In the genomic region with DNA sequence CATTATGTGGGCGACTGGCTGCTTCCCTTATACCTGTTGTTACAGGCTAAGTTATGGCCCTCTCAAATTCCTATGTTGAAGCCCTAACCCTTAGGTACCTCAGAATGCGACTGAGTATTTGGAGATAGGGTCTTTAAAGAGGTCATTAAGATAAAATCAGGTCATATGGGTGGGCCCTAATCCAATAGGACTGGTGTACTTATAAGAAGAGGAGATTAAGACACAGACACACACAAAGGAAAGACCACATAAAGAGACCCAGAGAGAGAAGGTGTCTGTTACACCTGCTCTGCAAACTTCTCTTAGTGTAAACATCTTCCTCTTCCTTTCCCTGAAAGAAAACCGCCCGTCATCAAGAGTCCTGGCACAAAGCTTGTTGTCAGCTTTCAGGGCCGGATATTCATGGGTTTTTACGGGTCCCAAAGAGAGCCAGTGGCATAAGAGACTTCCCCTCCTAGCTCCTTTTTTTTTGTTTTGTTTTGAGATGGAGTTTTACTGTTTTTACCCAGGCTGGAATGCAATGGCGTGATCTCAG, we compare ENCODE assay signal across 18 cellular contexts. TPM values are rescaled to one million over a fixed set of nuclear protein-coding genes. Genes with fewer than 3 reads are reported as not detected.
DNase-seq lines count a peak whose midpoint lies in the region; ATAC-seq, FAIRE-seq and TF ChIP-seq lines count a peak whose summit lies in the region.
"Had no signal": no experiment of that assay in that cellular context is flagged by ENCODE, and none has a peak within 500 bp of the region (broad histone marks: within the 10 kb centered on the region; RNA-seq: fewer than 3 reads in every experiment).

No MANE protein-coding gene starts in this region.

- in situ Hi-C loops in GM12878 (cut with MboI) = no loop called here

- TSS peak; percentile 16 for BruUV-seq in GM12878 (replicated peaks; lab: Mats Ljungman, UMichigan)

- CTCF ChIA-PET in GM12878 (lab: Yijun Ruan, JAX) = interaction anchor here (2.6 kb wide), 1 partner anchor 46 kb away, joined by 13 read pairs; no protein-coding TSS in a partner anchor

- H3K9me3 ChIP-seq in KOPT-K1 (ENCODE audit: insufficient read depth, low read length, poor library complexity, severe bottlenecking) = no peaks in the 10 kb centered on the region
- H3K9me3 ChIP-seq in GM12878 (replicated peaks; ENCODE audit: control insufficient read depth, insufficient read depth, low read length) = no peaks in the 10 kb centered on the region
- no peaks in the 10 kb centered on the region for H3K9me3 ChIP-seq in thymus (ENCODE audit: control insufficient read depth)
- H3K9me3 ChIP-seq: SJSA1 had no signal

- no peaks in the 10 kb centered on the region for H4K20me1 ChIP-seq in GM12878 (ENCODE audit: control insufficient read depth, insufficient read depth)

- H3K4me1 ChIP-seq in GM12878 (ENCODE audit: control insufficient read depth, insufficient read depth, low read length) (peaks cover 8% of the 10 kb centered on the region), thymus (ENCODE audit: control insufficient read depth, insufficient read depth, low read length) (peaks cover 73% of the 10 kb centered on the region)

- intact Hi-C loops in GM12878 (cut with micrococcal nuclease; ENCODE audit: unreplicated experiment) = no loop called here

- 88% methylated on average over 7 of the region's 7 CpGs for WGBS in GM12878 (ENCODE audit: insufficient coverage, insufficient replicate concordance, low lambda C conversion rate, missing lambda C conversion rate)
- WGBS in thymus = 5% methylated on average over 7 of the region's 7 CpGs

- FAIRE-seq in GM12878 (lab: Jason Lieb, UNC) (no peak), urothelium cell line (lab: Jason Lieb, UNC) (no peak)

- no peak for DNase-seq in stimulated activated naive CD8-positive, alpha-beta T cell treated with anti-CD3 and anti-CD28 coated beads, Interleukin-15, amount 100 ng/mL, for 72 hours
- DNase-seq in stimulated activated naive CD8-positive, alpha-beta T cell treated with anti-CD3 and anti-CD28 coated beads, Interleukin-15, Interleukin-2, amounts not matched to agents 100 U/mL and 50 U/mL, for 24 hours = no peak
- DNase-seq in GM12878 (ENCODE audit: low read depth, low spot score) = no peak
- DNase-seq in urothelium cell line (ENCODE audit: low spot score) = no peak
- DNase-seq in NCI-H2029 treated with DMSO at 0.1 percent for 48 hours (lab: John Stamatoyannopoulos, UW) = no peak
- DNase-seq in pons (ENCODE audit: low spot score) = no peak
- DNase-seq: Calu3, GDM1, NCI-H1105 treated with DMSO at 0.1 percent for 48 hours, NCI-H2081, NCI-H2171 treated with DMSO at 0.1 percent for 48 hours, NCI-H446 treated with DMSO at 0.1 percent for 48 hours, NCI-H526 treated with DMSO at 0.1 percent for 48 hours had no signal

- RAD21 ChIA-PET in GM12878 (lab: Charles Lee; ENCODE audit: unreplicated experiment) = interaction anchor here (1.1 kb wide), 1 partner anchor 36 kb away, joined by 3 read pairs; no protein-coding TSS in a partner anchor

- peaks cover 9% of the 10 kb centered on the region for H3K79me2 ChIP-seq in GM12878 (ENCODE audit: control insufficient read depth, insufficient read depth, low read length)

- H3K27ac ChIP-seq in KOPT-K1 (ENCODE audit: low read depth, low read length, poor library complexity, severe bottlenecking) (peak overlapping the region; percentile 63), GM12878 (ENCODE audit: control insufficient read depth, insufficient read depth) (no peak overlapping the region), thymus (ENCODE audit: low read depth) (peak overlapping the region; percentile 90)
- H3K27ac ChIP-seq: SJSA1 had no signal

- peaks cover 63% of the 10 kb centered on the region for H3K36me3 ChIP-seq in KOPT-K1 (ENCODE audit: insufficient read depth, low read length)
- peaks cover 10 to 13% of the 10 kb centered on the region in 2 experiments; a peak in 3 of 4 replicates for H3K36me3 ChIP-seq in GM12878 (ENCODE audit: control insufficient read depth in 2 of 2, insufficient read depth in 2 of 2, low read length in 1 of 2)
- H3K36me3 ChIP-seq in thymus (ENCODE audit: control insufficient read depth, insufficient read depth) = peaks cover 25% of the 10 kb centered on the region

- H3K9ac ChIP-seq in GM12878 (ENCODE audit: control insufficient read depth, insufficient read depth, low read length) = no peak overlapping the region

- no peak overlapping the region for H3K4me2 ChIP-seq in GM12878 (ENCODE audit: control insufficient read depth, insufficient read depth)

- no peak for TF ChIP-seq CTCF in GM12878 (IDR thresholded peaks at IDR 0.05 in 2 of 3, conservative IDR thresholded peaks at IDR 0.05 in 1 of 3; ENCODE audit: control insufficient read depth in 2 of 3, extremely low read depth in 1 of 3, insufficient read depth in 1 of 3, low read depth in 3 of 3, low read length in 3 of 3)

- no peaks in the 10 kb centered on the region for H3K9me3 Mint-ChIP-seq in stimulated activated naive CD8-positive, alpha-beta T cell treated with anti-CD3 and anti-CD28 coated beads, Interleukin-15, amount 100 ng/mL, for 72 hours
- H3K9me3 Mint-ChIP-seq: CD8-positive, alpha-beta memory T cell had no signal

- H3K27me3 Mint-ChIP-seq in stimulated activated naive CD8-positive, alpha-beta T cell treated with anti-CD3 and anti-CD28 coated beads, Interleukin-15, amount 100 ng/mL, for 72 hours = no peaks in the 10 kb centered on the region
- H3K27me3 Mint-ChIP-seq: CD8-positive, alpha-beta memory T cell had no signal

- no peak for TF ChIP-seq EP300 in GM12878 (IDR thresholded peaks at IDR 0.05; ENCODE audit: borderline replicate concordance in 1 of 2, control insufficient read depth in 1 of 2, low read depth in 2 of 2, low read length in 2 of 2)

- no peak for TF ChIP-seq POLR2A in GM12878 (IDR thresholded peaks at IDR 0.05; ENCODE audit: low read depth, low read length)

- POLR2A ChIA-PET in GM12878 (lab: Charles Lee) = no interaction called here

- ATAC-seq in stimulated activated naive CD8-positive, alpha-beta T cell treated with anti-CD3 and anti-CD28 coated beads, Interleukin-15, amount 100 ng/mL, for 72 hours = no peak
- no peak for ATAC-seq in stimulated activated naive CD8-positive, alpha-beta T cell treated with anti-CD3 and anti-CD28 coated beads, Interleukin-15, Interleukin-2, amounts not matched to agents 100 U/mL and 50 U/mL, for 24 hours
- ATAC-seq in GM12878 = no peak
- ATAC-seq: Right ventricle myocardium inferior had no signal

- peak overlapping the region in 1 of 2 donors; percentile 13 for H3K27ac Mint-ChIP-seq in stimulated activated naive CD8-positive, alpha-beta T cell treated with anti-CD3 and anti-CD28 coated beads, Interleukin-15, amount 100 ng/mL, for 72 hours

- SMC1A ChIA-PET in GM12878 (lab: Charles Lee; ENCODE audit: uncharacterized antibody, unreplicated experiment) = interaction anchor here (1.2 to 1.4 kb wide), 3 partner anchors 9 to 119 kb away, joined by 3 to 9 read pairs (median 4); no protein-coding TSS in a partner anchor

- H3K27me3 ChIP-seq in GM12878 (replicated peaks in 1 of 2; ENCODE audit: control insufficient read depth in 2 of 2, insufficient read depth in 2 of 2, low read length in 1 of 2) (no peaks in the 10 kb centered on the region), thymus (ENCODE audit: control insufficient read depth, insufficient read depth) (no peaks in the 10 kb centered on the region)
- H3K27me3 ChIP-seq: SJSA1 had no signal

- H3K4me3 Mint-ChIP-seq in stimulated activated naive CD8-positive, alpha-beta T cell treated with anti-CD3 and anti-CD28 coated beads, Interleukin-15, amount 100 ng/mL, for 72 hours = peak overlapping the region; percentile 24 to 38

- H2AFZ ChIP-seq in GM12878 (ENCODE audit: control insufficient read depth, low read depth, low read length) = no peak overlapping the region

- peaks cover 66% of the 10 kb centered on the region for H3K4me1 Mint-ChIP-seq in stimulated activated naive CD8-positive, alpha-beta T cell treated with anti-CD3 and anti-CD28 coated beads, Interleukin-15, amount 100 ng/mL, for 72 hours

- no peak overlapping the region for H3K4me3 ChIP-seq in GM12878
- H3K4me3 ChIP-seq in thymus (ENCODE audit: low read length) = peak overlapping the region; percentile 28
- H3K4me3 ChIP-seq: SJSA1 had no signal

- TF ChIP-seq RAD21 in GM12878 (IDR thresholded peaks at IDR 0.05; ENCODE audit: insufficient read depth, low read depth, low read length) = no peak

TF ChIP-seq in GM12878, 131 proteins besides CTCF, POLR2A, EP300 and RAD21 (continues in another document):
- TF ChIP-seq CHD2 (IDR thresholded peaks at IDR 0.05; ENCODE audit: borderline replicate concordance, low read depth, low read length) (no peak), SPI1 (IDR thresholded peaks at IDR 0.05; ENCODE audit: borderline replicate concordance, insufficient read depth, low read depth, low read length) (no peak), KLF5 (IDR thresholded peaks at IDR 0.05; ENCODE audit: partially characterized antibody) (no peak), PML (IDR thresholded peaks at IDR 0.05; ENCODE audit: low read length) (no peak), SIX5 (IDR thresholded peaks at IDR 0.05; ENCODE audit: low read depth, low read length, severe bottlenecking) (no peak), CBX3 (IDR thresholded peaks at IDR 0.05; ENCODE audit: borderline replicate concordance, low read depth) (no peak), TCF3 (IDR thresholded peaks at IDR 0.05; ENCODE audit: borderline replicate concordance, insufficient read depth, low read depth, low read length) (no peak)
- TF ChIP-seq, protein P1, sequence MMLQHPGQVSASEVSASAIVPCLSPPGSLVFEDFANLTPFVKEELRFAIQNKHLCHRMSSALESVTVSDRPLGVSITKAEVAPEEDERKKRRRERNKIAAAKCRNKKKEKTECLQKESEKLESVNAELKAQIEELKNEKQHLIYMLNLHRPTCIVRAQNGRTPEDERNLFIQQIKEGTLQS (IDR thresholded peaks at IDR 0.05; ENCODE audit: borderline replicate concordance, extremely low read depth, low read depth, low read length) = no peak

RNA-seq across cellular contexts. Expression of a gene that starts 5.0 kb away (rescaled TPM):
- total RNA-seq in GM12878 (2013; cell fraction: nucleolus; rRNA removed) = 127 and 144 TPM in 2 replicates
- total RNA-seq in GM12878 (2014; rRNA removed) = 16.6 and 21.0 TPM in 2 replicates
- total RNA-seq in GM12878 (2014; rRNA removed; fragmentation: Illumina TruSeq; extraction: Trizol) = 11.6 and 12.1 TPM in 2 replicates
- total RNA-seq in GM12878 (2021) = 24.9 and 26.4 TPM in 2 replicates
- 7.0 TPM for polyA plus RNA-seq in GM12878 (2011; ENCODE audit: low read depth)
- 14.5 and 21.4 TPM in 2 replicates for polyA plus RNA-seq in GM12878 (2011; rRNA removed)
- 23.4 and 26.0 TPM in 2 replicates for polyA plus RNA-seq in GM12878 (2011; cell fraction: cytosol; rRNA removed)
- 44.1 and 50.6 TPM in 2 replicates for polyA plus RNA-seq in GM12878 (2011; cell fraction: nucleus; rRNA removed)
- polyA plus RNA-seq in GM12878 (2012) = 13.1 and 14.3 TPM in 2 replicates
- polyA plus RNA-seq in GM12878 (2014; fragmentation: Illumina TruSeq; extraction: Trizol) = 11.5 and 12.7 TPM in 2 replicates
- 1 to 10 TPM; 1.6 to 3.0 TPM for polyA plus RNA-seq in GM12878 (2014; fragmentation: Nextera tagmentation; extraction: Ambion mirVana)
- polyA plus RNA-seq in GM12878 (2014; rRNA removed) = 21.4 and 21.9 TPM in 2 replicates
- polyA plus RNA-seq in GM12878 (2016; fragmentation: Nextera tagmentation; extraction: Ambion mirVana) = 10 to 100 TPM; 12.3 TPM
- polyA minus RNA-seq in GM12878 (2011; rRNA and poly(A)+ RNA removed) = 28.3 and 39.2 TPM in 2 replicates
- polyA minus RNA-seq in GM12878 (2011; cell fraction: cytosol; rRNA and poly(A)+ RNA removed) = 8.8 and 10.3 TPM in 2 replicates
- 13.4 and 24.2 TPM in 2 replicates for polyA minus RNA-seq in GM12878 (2011; cell fraction: nucleus; rRNA and poly(A)+ RNA removed)
- polyA plus RNA-seq in thymus = 40.0 TPM
